8 cellular contexts compared by ENCODE assay signal in the genomic region with DNA sequence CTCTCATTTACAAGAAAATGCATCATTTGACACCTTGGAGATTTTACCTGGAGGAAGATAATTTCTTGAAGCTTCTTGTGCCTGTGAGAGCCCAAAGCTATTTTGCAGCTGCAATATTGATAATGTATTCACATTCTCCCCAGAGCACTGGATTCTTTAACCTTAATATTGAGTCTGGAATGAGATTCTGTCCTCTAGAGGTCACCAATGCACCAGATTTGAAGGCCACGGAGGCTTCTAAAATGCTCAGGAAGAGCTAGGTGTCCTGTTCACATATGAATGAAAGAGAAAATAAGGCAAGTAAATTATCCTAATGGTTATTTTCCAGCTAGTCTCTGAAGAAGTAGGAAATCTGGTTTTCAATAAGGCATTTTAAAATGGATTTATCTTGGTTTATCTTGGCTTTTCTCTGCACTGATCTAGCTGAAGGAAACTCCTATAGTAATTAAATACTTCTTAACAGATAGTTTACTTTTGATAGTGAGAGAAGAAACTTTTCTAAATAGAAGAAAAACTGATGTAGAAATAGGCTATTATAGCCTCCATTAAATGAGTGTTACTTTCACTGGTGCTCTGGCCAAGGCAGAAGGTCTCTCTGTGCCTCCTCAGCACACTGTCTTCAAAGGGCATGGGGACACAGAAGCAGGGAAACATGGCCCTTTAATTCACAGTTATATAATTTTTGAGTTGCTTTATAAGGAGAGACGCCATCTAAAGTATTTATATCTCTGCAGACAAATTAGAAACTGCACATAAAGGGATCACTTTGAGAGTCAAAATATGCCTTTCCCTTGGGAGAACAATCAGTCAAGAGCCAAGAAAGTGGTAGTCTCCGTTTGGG.
A peak's percentile ranks its signal among the peaks of the same experiment; 100 is the strongest.
DNase-seq lines count a peak whose midpoint lies in the region; ATAC-seq and TF ChIP-seq lines count a peak whose summit lies in the region.

No MANE protein-coding gene starts in this region.

- no peak overlapping the region for H3K9ac ChIP-seq in adipocyte (ENCODE audit: low read length)

- H3K4me1 ChIP-seq in adipocyte (ENCODE audit: control insufficient read depth, insufficient read depth, low read length): peaks cover 37% of the 10 kb centered on the region
- peaks cover 0 to 15% of the 10 kb centered on the region in 2 donors for H3K4me1 ChIP-seq in right atrium auricular region

- ATAC-seq in GM21619 (IDR thresholded peaks at IDR 0.05; ENCODE audit: unreplicated experiment): no peak

- H3K27me3 ChIP-seq in adipocyte (replicated peaks; ENCODE audit: control insufficient read depth, insufficient read depth, low read length) (no peaks in the 10 kb centered on the region), right atrium auricular region (no peaks in the 10 kb centered on the region)

- H3K9me3 ChIP-seq in adipocyte (ENCODE audit: control insufficient read depth, low read length) (no peaks in the 10 kb centered on the region), right atrium auricular region (no peaks in the 10 kb centered on the region)

- TF ChIP-seq CTCF in right atrium auricular region (IDR thresholded peaks at IDR 0.05) (peak; percentile 43 to 76), retinal pigment epithelial cell (conservative IDR thresholded peaks at IDR 0.05; ENCODE audit: low read depth, low read length) (peak; percentile 62)

- no peaks in the 10 kb centered on the region for H3K36me3 ChIP-seq in adipocyte (ENCODE audit: control insufficient read depth, insufficient read depth, low read length, severe bottlenecking)
- no peaks in the 10 kb centered on the region for H3K36me3 ChIP-seq in right atrium auricular region

- peak overlapping the region; percentile 44 to 46 for H3K27ac ChIP-seq in right atrium auricular region

- DNase-seq in SIG-M5 treated with dmso at 0.1 percent for 504 hours (lab: John Stamatoyannopoulos, UW; ENCODE audit: unreplicated experiment) (peak; percentile 40), SIG-M5 (lab: John Stamatoyannopoulos, UW) (no peak), HCEC 1CT (peak; percentile 54), NCI-H226 (peak; percentile 65), adipocyte (ENCODE audit: low read depth) (peak; percentile 89), right atrium auricular region (ENCODE audit: low spot score) (no peak), retinal pigment epithelial cell (ENCODE audit: low read depth) (peak; percentile 46)

- H3K4me3 ChIP-seq in adipocyte (ENCODE audit: low read length) (no peak overlapping the region), right atrium auricular region (peak overlapping the region in 1 of 2 donors; percentile 5), retinal pigment epithelial cell (ENCODE audit: low read length) (no peak overlapping the region)

Comparison
In these comparisons a context has a peak if more than half of its experiments do, and no peak if none do; other contexts are left out.
1. DNase-seq: peak in SIG-M5 treated with dmso at 0.1 percent for 504 hours (single experiment), HCEC 1CT (single experiment), NCI-H226 (single experiment), adipocyte (single experiment) and retinal pigment epithelial cell (single experiment); none in SIG-M5 (single experiment) and right atrium auricular region (single experiment).